ENCODE assay signal across 16 cellular contexts in genomic region chr2:215328066-215328465, GRCh38. TPM values are rescaled to one million over a fixed set of nuclear protein-coding genes. Genes with fewer than 3 reads are reported as not detected.
A peak's percentile ranks its signal among the peaks of the same experiment; 100 is the strongest.
DNase-seq lines count a peak whose midpoint lies in the region; ATAC-seq and TF ChIP-seq lines count a peak whose summit lies in the region.
"Had no signal": no experiment of that assay in that cellular context is flagged by ENCODE, and none has a peak within 500 bp of the region (broad histone marks: within the 10 kb centered on the region; RNA-seq: fewer than 3 reads in every experiment).

No MANE protein-coding gene starts in this region.

- H3K9me3 Mint-ChIP-seq in stimulated activated naive CD8-positive, alpha-beta T cell treated with anti-CD3 and anti-CD28 coated beads, Interleukin-15, amount 100 ng/mL, for 72 hours = no peaks in the 10 kb centered on the region
- H3K9me3 Mint-ChIP-seq: activated naive CD8-positive, alpha-beta T cell treated with anti-CD3 and anti-CD28 coated beads, Interleukin-2, amount 50 U/mL, for 24 hours; central memory CD8-positive, alpha-beta T cell had no signal

- DNase-seq in stimulated activated naive CD8-positive, alpha-beta T cell treated with anti-CD3 and anti-CD28 coated beads, Interleukin-15, amount 100 ng/mL, for 72 hours = no peak
- DNase-seq in stimulated activated naive CD8-positive, alpha-beta T cell treated with anti-CD3 and anti-CD28 coated beads, Interleukin-15, Interleukin-2, amounts not matched to agents 100 U/mL and 50 U/mL, for 24 hours = no peak
- peak; percentile 15 for DNase-seq in astrocyte of the hippocampus (ENCODE audit: low read depth, low spot score)
- peak; percentile 12 for DNase-seq in myocyte (ENCODE audit: low read depth)
- no peak for DNase-seq in tibial artery
- DNase-seq in DMS79 treated with DMSO at 0.1 percent for 48 hours (lab: John Stamatoyannopoulos, UW) = no peak
- DNase-seq in NCI-H748 treated with DMSO at 0.1 percent for 48 hours (lab: John Stamatoyannopoulos, UW) = no peak
- DNase-seq in inferior parietal cortex (ENCODE audit: extremely low spot score) = no peak
- DNase-seq: activated CD4-positive, alpha-beta T cell treated with anti-CD3 and anti-CD28 coated beads, Interleukin-2, amount 50 U/mL, for 4 hours; activated naive CD8-positive, alpha-beta T cell treated with anti-CD3 and anti-CD28 coated beads, Interleukin-2, amount 50 U/mL, for 24 hours; left cardiac atrium; NCI-H187 treated with DMSO at 0.1 percent for 48 hours; NCI-H446 treated with DMSO at 0.1 percent for 48 hours; stimulated activated naive CD4-positive, alpha-beta T cell treated with Interleukin-2 at 50 U/mL for 16 hours had no signal

- H3K9me3 ChIP-seq in tibial artery = no peaks in the 10 kb centered on the region
- H3K9me3 ChIP-seq: vagina had no signal

- H3K27me3 ChIP-seq in tibial artery = no peaks in the 10 kb centered on the region
- H3K27me3 ChIP-seq: vagina had no signal

- H3K4me1 Mint-ChIP-seq in stimulated activated naive CD8-positive, alpha-beta T cell treated with anti-CD3 and anti-CD28 coated beads, Interleukin-15, amount 100 ng/mL, for 72 hours = peaks cover 39% of the 10 kb centered on the region

- intact Hi-C loops in tibial artery (cut with DNase I; ENCODE audit: low total_unique reads) = no loop called here

- no peak overlapping the region for H3K4me3 ChIP-seq in tibial artery
- H3K4me3 ChIP-seq: vagina had no signal

- no peaks in the 10 kb centered on the region for H3K4me1 ChIP-seq in tibial artery

- TF ChIP-seq CTCF in tibial artery (IDR thresholded peaks at IDR 0.05) = no peak

- no peak overlapping the region for H3K4me3 Mint-ChIP-seq in stimulated activated naive CD8-positive, alpha-beta T cell treated with anti-CD3 and anti-CD28 coated beads, Interleukin-15, amount 100 ng/mL, for 72 hours
- H3K4me3 Mint-ChIP-seq: activated naive CD8-positive, alpha-beta T cell treated with anti-CD3 and anti-CD28 coated beads, Interleukin-2, amount 50 U/mL, for 24 hours; central memory CD8-positive, alpha-beta T cell had no signal

- peak overlapping the region; percentile 14 to 66 for H3K27ac Mint-ChIP-seq in stimulated activated naive CD8-positive, alpha-beta T cell treated with anti-CD3 and anti-CD28 coated beads, Interleukin-15, amount 100 ng/mL, for 72 hours
- H3K27ac Mint-ChIP-seq: activated naive CD8-positive, alpha-beta T cell treated with anti-CD3 and anti-CD28 coated beads, Interleukin-2, amount 50 U/mL, for 24 hours had no signal

- H3K27me3 Mint-ChIP-seq in stimulated activated naive CD8-positive, alpha-beta T cell treated with anti-CD3 and anti-CD28 coated beads, Interleukin-15, amount 100 ng/mL, for 72 hours = no peaks in the 10 kb centered on the region
- H3K27me3 Mint-ChIP-seq: activated naive CD8-positive, alpha-beta T cell treated with anti-CD3 and anti-CD28 coated beads, Interleukin-2, amount 50 U/mL, for 24 hours; central memory CD8-positive, alpha-beta T cell had no signal

- no peak for ATAC-seq in stimulated activated naive CD8-positive, alpha-beta T cell treated with anti-CD3 and anti-CD28 coated beads, Interleukin-15, amount 100 ng/mL, for 72 hours
- no peak for ATAC-seq in stimulated activated naive CD8-positive, alpha-beta T cell treated with anti-CD3 and anti-CD28 coated beads, Interleukin-15, Interleukin-2, amounts not matched to agents 100 U/mL and 50 U/mL, for 24 hours
- ATAC-seq: activated naive CD8-positive, alpha-beta T cell treated with anti-CD3 and anti-CD28 coated beads, Interleukin-2, amount 50 U/mL, for 24 hours; left cardiac atrium had no signal

- H3K36me3 ChIP-seq in tibial artery = peaks cover 43 to 59% (median 49%) of the 10 kb centered on the region in 3 donors

- H3K27ac ChIP-seq in tibial artery = no peak overlapping the region
- H3K27ac ChIP-seq: vagina had no signal

RNA-seq across cellular contexts. Expression of gene ATIC, which starts 16.2 kb away (rescaled TPM):
- total RNA-seq in myocyte = 11.9 and 13.7 TPM in 2 replicates
- polyA plus RNA-seq in myocyte (2012) = 102 TPM

Comparison
In these comparisons a context has a peak if more than half of its experiments do, and no peak if none do; other contexts are left out.
1. DNase-seq: peak in astrocyte of the hippocampus (single experiment) and myocyte (single experiment); none in stimulated activated naive CD8-positive, alpha-beta T cell treated with anti-CD3 and anti-CD28 coated beads, Interleukin-15, amount 100 ng/mL, for 72 hours (0 of 2), stimulated activated naive CD8-positive, alpha-beta T cell treated with anti-CD3 and anti-CD28 coated beads, Interleukin-15, Interleukin-2, amounts not matched to agents 100 U/mL and 50 U/mL, for 24 hours (single experiment), tibial artery (0 of 2), DMS79 treated with DMSO at 0.1 percent for 48 hours (single experiment), NCI-H748 treated with DMSO at 0.1 percent for 48 hours (single experiment) and inferior parietal cortex (single experiment).